In genomic region chr14:20680843-20681347, GRCh38 we compare ENCODE assay signal across 8 cellular contexts. TPM values are rescaled to one million over a fixed set of nuclear protein-coding genes. Genes with fewer than 3 reads are reported as not detected.
DNase-seq lines count a peak whose midpoint lies in the region; ATAC-seq and TF ChIP-seq lines count a peak whose summit lies in the region.
"Had no signal": no experiment of that assay in that cellular context is flagged by ENCODE, and none has a peak within 500 bp of the region (broad histone marks: within the 10 kb centered on the region; RNA-seq: fewer than 3 reads in every experiment).

No MANE protein-coding gene starts in this region.

- no peaks in the 10 kb centered on the region for H3K9me3 Mint-ChIP-seq in effector memory CD8-positive, alpha-beta T cell

- DNase-seq in lung (ENCODE audit: low spot score): no peak
- DNase-seq in effector memory CD8-positive, alpha-beta T cell: no peak
- DNase-seq in Ammon's horn (ENCODE audit: low spot score): no peak
- DNase-seq in NCI-H1417 treated with DMSO at 0.1 percent for 48 hours (lab: John Stamatoyannopoulos, UW): no peak

- H3K27ac Mint-ChIP-seq in effector memory CD8-positive, alpha-beta T cell: no peak overlapping the region

- H3K4me1 Mint-ChIP-seq in effector memory CD8-positive, alpha-beta T cell (ENCODE audit: low read depth in 2 of 2): peaks cover 0 to 21% of the 10 kb centered on the region in 2 donors

- H3K27me3 Mint-ChIP-seq in effector memory CD8-positive, alpha-beta T cell: no peaks in the 10 kb centered on the region

- ATAC-seq in GM18498 (IDR thresholded peaks at IDR 0.05; ENCODE audit: unreplicated experiment): peak; percentile 28
- ATAC-seq in HG02588 (IDR thresholded peaks at IDR 0.05; ENCODE audit: unreplicated experiment): peak; percentile 24
- no peak for ATAC-seq in lung (ENCODE audit: insufficient read depth, low FRiP score)
- no peak for ATAC-seq in effector memory CD8-positive, alpha-beta T cell (replicated peaks)

- no peaks in the 10 kb centered on the region for H3K36me3 ChIP-seq in lung (ENCODE audit: control insufficient read depth in 2 of 2, insufficient read depth in 2 of 2, low read length in 2 of 2)

- peak overlapping the region; percentile 32 for H3K4me3 ChIP-seq in lung

- TF ChIP-seq CTCF in lung (IDR thresholded peaks at IDR 0.05; ENCODE audit: control extremely low read depth, extremely low read depth): no peak

- H3K27ac ChIP-seq in angular gyrus (ENCODE audit: low read depth, low read length) (peak overlapping the region; percentile 100), lung (ENCODE audit: low read depth in 1 of 2, low read length in 1 of 2) (peak overlapping the region; percentile 98 to 100)

- peaks cover 4 to 9% of the 10 kb centered on the region in 2 donors for H3K4me1 ChIP-seq in lung (ENCODE audit: control insufficient read depth in 2 of 2, insufficient read depth in 2 of 2, low read length in 2 of 2)

- WGBS in lung, 2 donors: 10 to 13% methylated on average over 7 of the region's 7 CpGs

- H3K9me3 ChIP-seq in lung (ENCODE audit: control insufficient read depth in 2 of 2, insufficient read depth in 1 of 2, low read length in 1 of 2): no peaks in the 10 kb centered on the region

- no peak overlapping the region for H3K4me3 Mint-ChIP-seq in effector memory CD8-positive, alpha-beta T cell

- H3K36me3 Mint-ChIP-seq in effector memory CD8-positive, alpha-beta T cell (ENCODE audit: insufficient read depth): no peaks in the 10 kb centered on the region

- H3K27me3 ChIP-seq in lung (ENCODE audit: control insufficient read depth, insufficient read depth): no peaks in the 10 kb centered on the region

RNA-seq across cellular contexts. Expression of gene RNASE4, which starts 3.5 kb away (rescaled TPM):
- total RNA-seq in lung: 10 to 100 TPM; 14.5 to 51.9 TPM
- polyA plus RNA-seq in lung: 10 to 100 TPM; 28.4 to 28.8 TPM

RNA-seq across cellular contexts. Expression of gene ANG, which starts 7.7 kb away (rescaled TPM):
- 10 to 100 TPM; 14.0 to 16.3 TPM for total RNA-seq in lung
- 10 to 100 TPM; 19.6 to 27.5 TPM for polyA plus RNA-seq in lung

RNA-seq across cellular contexts. Expression of gene OR6S1, which starts 39.4 kb away (rescaled TPM):
- not detected for total RNA-seq in lung
- polyA plus RNA-seq in lung: not detected
- total RNA-seq: activated CD8-positive, alpha-beta memory T cell treated with anti-CD3 and anti-CD28 coated beads for 36 hours had no signal

Comparison
In these comparisons a context has a peak if more than half of its experiments do, and no peak if none do; other contexts are left out.
1. ATAC-seq: peak in GM18498 (single experiment) and HG02588 (single experiment); none in lung (single experiment) and effector memory CD8-positive, alpha-beta T cell (single experiment).